In the genomic region with DNA sequence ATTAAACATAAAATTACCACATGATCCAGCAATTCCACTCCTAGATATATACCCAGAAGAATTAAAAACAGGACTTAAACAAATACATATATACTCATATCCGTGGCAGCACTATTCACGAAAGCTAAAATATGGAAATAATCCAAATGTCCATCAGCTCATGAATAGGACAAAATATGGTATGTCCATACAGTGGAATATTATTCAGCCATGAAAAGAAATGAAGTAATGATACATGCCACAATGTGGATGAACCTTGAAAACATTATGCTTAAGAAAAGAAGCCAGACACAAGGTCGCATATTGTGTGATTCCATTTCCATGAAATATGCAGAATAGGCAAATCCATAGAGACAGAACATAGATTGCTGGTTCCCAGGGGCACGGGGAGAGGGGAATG, we compare ENCODE assay signal across 5 cellular contexts.
A peak's percentile ranks its signal among the peaks of the same experiment; 100 is the strongest.
TF ChIP-seq lines count a peak whose summit lies in the region.

No MANE protein-coding gene starts in this region.

TF ChIP-seq in SK-N-SH treated with all-trans-retinoic acid at 6 μM for 48 hours, 23 proteins besides CTCF, POLR2A, EP300 and RAD21:
- peak; percentile 92 for TF ChIP-seq ZNF8 (CRISPR knock-in tag; IDR thresholded peaks at IDR 0.05)
- TF ChIP-seq BACH2 (CRISPR knock-in tag; IDR thresholded peaks at IDR 0.05; ENCODE audit: borderline replicate concordance): no peak

TF ChIP-seq in SK-N-SH, 30 proteins besides CTCF, POLR2A, EP300 and RAD21 (continues in another document):
- TF ChIP-seq, protein P1, sequence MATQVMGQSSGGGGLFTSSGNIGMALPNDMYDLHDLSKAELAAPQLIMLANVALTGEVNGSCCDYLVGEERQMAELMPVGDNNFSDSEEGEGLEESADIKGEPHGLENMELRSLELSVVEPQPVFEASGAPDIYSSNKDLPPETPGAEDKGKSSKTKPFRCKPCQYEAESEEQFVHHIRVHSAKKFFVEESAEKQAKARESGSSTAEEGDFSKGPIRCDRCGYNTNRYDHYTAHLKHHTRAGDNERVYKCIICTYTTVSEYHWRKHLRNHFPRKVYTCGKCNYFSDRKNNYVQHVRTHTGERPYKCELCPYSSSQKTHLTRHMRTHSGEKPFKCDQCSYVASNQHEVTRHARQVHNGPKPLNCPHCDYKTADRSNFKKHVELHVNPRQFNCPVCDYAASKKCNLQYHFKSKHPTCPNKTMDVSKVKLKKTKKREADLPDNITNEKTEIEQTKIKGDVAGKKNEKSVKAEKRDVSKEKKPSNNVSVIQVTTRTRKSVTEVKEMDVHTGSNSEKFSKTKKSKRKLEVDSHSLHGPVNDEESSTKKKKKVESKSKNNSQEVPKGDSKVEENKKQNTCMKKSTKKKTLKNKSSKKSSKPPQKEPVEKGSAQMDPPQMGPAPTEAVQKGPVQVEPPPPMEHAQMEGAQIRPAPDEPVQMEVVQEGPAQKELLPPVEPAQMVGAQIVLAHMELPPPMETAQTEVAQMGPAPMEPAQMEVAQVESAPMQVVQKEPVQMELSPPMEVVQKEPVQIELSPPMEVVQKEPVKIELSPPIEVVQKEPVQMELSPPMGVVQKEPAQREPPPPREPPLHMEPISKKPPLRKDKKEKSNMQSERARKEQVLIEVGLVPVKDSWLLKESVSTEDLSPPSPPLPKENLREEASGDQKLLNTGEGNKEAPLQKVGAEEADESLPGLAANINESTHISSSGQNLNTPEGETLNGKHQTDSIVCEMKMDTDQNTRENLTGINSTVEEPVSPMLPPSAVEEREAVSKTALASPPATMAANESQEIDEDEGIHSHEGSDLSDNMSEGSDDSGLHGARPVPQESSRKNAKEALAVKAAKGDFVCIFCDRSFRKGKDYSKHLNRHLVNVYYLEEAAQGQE (IDR thresholded peaks at IDR 0.05; ENCODE audit: low read depth, low read length): no peak
- TF ChIP-seq NFIC (IDR thresholded peaks at IDR 0.05; ENCODE audit: borderline replicate concordance): no peak
- TF ChIP-seq, protein P2, sequence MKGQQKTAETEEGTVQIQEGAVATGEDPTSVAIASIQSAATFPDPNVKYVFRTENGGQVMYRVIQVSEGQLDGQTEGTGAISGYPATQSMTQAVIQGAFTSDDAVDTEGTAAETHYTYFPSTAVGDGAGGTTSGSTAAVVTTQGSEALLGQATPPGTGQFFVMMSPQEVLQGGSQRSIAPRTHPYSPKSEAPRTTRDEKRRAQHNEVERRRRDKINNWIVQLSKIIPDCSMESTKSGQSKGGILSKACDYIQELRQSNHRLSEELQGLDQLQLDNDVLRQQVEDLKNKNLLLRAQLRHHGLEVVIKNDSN (IDR thresholded peaks at IDR 0.05; ENCODE audit: borderline replicate concordance, low read depth): no peak
- no peak for TF ChIP-seq TEAD4 (IDR thresholded peaks at IDR 0.05; ENCODE audit: borderline replicate concordance, insufficient read depth)
- no peak for TF ChIP-seq MEF2A (IDR thresholded peaks at IDR 0.05; ENCODE audit: borderline replicate concordance, low read depth)
- no peak for TF ChIP-seq RXRA (IDR thresholded peaks at IDR 0.05; ENCODE audit: borderline replicate concordance, low read depth)

TF ChIP-seq in HEK293, 187 proteins besides CTCF, POLR2A, EP300 and RAD21:
- TF ChIP-seq, protein P3, sequence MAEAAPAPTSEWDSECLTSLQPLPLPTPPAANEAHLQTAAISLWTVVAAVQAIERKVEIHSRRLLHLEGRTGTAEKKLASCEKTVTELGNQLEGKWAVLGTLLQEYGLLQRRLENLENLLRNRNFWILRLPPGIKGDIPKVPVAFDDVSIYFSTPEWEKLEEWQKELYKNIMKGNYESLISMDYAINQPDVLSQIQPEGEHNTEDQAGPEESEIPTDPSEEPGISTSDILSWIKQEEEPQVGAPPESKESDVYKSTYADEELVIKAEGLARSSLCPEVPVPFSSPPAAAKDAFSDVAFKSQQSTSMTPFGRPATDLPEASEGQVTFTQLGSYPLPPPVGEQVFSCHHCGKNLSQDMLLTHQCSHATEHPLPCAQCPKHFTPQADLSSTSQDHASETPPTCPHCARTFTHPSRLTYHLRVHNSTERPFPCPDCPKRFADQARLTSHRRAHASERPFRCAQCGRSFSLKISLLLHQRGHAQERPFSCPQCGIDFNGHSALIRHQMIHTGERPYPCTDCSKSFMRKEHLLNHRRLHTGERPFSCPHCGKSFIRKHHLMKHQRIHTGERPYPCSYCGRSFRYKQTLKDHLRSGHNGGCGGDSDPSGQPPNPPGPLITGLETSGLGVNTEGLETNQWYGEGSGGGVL (tag by site-specific recombination; IDR thresholded peaks at IDR 0.05): no peak
- TF ChIP-seq YY2 (tag by site-specific recombination; IDR thresholded peaks at IDR 0.05) (no peak), ZNF157 (tag by site-specific recombination; IDR thresholded peaks at IDR 0.05) (no peak), ZEB2 (tag by site-specific recombination; IDR thresholded peaks at IDR 0.05) (no peak), ZNF146 (tag by site-specific recombination; IDR thresholded peaks at IDR 0.05) (peak; percentile 52; the same call in 1 of the 2 replicates), IKZF3 (tag by site-specific recombination; IDR thresholded peaks at IDR 0.05) (no peak), ZNF544 (tag by site-specific recombination; IDR thresholded peaks at IDR 0.05) (no peak), ZNF354C (tag by site-specific recombination; IDR thresholded peaks at IDR 0.05; ENCODE audit: borderline replicate concordance, low read depth) (no peak), ZNF140 (tag by site-specific recombination; IDR thresholded peaks at IDR 0.05) (0 out of 2 replicates have a peak, but pooled peaks have one; percentile 25), ZNF621 (tag by site-specific recombination; IDR thresholded peaks at IDR 0.05) (no peak)

TF ChIP-seq in GM12878, 131 proteins besides CTCF, POLR2A, EP300 and RAD21:
- TF ChIP-seq NR2C2 (IDR thresholded peaks at IDR 0.05; ENCODE audit: borderline replicate concordance, control insufficient read depth, insufficient read length, low read depth) (no peak), MYB (IDR thresholded peaks at IDR 0.05; ENCODE audit: borderline replicate concordance, low read depth, low read length) (no peak), ZNF24 (IDR thresholded peaks at IDR 0.05) (0 out of 2 replicates have a peak, but pooled peaks have one; percentile 16), RB1 (IDR thresholded peaks at IDR 0.05; ENCODE audit: borderline replicate concordance) (no peak)

TF ChIP-seq in K562, 482 proteins besides CTCF, POLR2A, EP300 and RAD21:
- TF ChIP-seq ZNF146 (CRISPR knock-in tag; IDR thresholded peaks at IDR 0.05; ENCODE audit: unreplicated experiment): peak; percentile 65
- TF ChIP-seq, protein P4, sequence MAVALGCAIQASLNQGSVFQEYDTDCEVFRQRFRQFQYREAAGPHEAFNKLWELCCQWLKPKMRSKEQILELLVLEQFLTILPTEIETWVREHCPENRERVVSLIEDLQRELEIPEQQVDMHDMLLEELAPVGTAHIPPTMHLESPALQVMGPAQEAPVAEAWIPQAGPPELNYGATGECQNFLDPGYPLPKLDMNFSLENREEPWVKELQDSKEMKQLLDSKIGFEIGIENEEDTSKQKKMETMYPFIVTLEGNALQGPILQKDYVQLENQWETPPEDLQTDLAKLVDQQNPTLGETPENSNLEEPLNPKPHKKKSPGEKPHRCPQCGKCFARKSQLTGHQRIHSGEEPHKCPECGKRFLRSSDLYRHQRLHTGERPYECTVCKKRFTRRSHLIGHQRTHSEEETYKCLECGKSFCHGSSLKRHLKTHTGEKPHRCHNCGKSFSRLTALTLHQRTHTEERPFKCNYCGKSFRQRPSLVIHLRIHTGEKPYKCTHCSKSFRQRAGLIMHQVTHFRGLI (CRISPR knock-in tag; IDR thresholded peaks at IDR 0.05): no peak
- TF ChIP-seq ZNF24 (IDR thresholded peaks at IDR 0.05): peak; percentile 85
